In genomic region chr4:78311306-78311705, GRCh38 we compare ENCODE assay signal across 18 cellular contexts.
"Had no signal": no experiment of that assay in that cellular context is flagged by ENCODE, and none has a peak within 500 bp of the region (broad histone marks: within the 10 kb centered on the region; RNA-seq: fewer than 3 reads in every experiment).

No MANE protein-coding gene starts in this region.

- H3K9me3 Mint-ChIP-seq: activated T-helper 1 cell treated with anti-CD3 and anti-CD28 coated beads, Interleukin-12 subunit alpha, Interleukin-12 subunit beta, Interleukin-2, Interleukin-4 antibody, amounts not matched to agents 30 ng/mL and 10 ng/mL and 1 ng/mL, durations not matched to agents 14 hours and 24 hours and 36 hours; type B pancreatic cell had no signal

- H3K36me3 Mint-ChIP-seq: naive B cell had no signal

- DNase-seq: activated CD4-positive, alpha-beta T cell treated with anti-CD3 and anti-CD28 coated beads for 48 hours; activated CD8-positive, alpha-beta memory T cell treated with anti-CD3 and anti-CD28 coated beads, Interleukin-2, amount 50 U/mL, for 48 hours; activated CD8-positive, alpha-beta T cell treated with anti-CD3 and anti-CD28 coated beads, Interleukin-2, amount 10 ng/mL, durations not matched to agents 7 days and 5 days; activated naive CD4-positive, alpha-beta T cell; aorta; gastrocnemius medialis; kidney glomerular epithelial cell; midbrain; naive B cell; nucleus accumbens; sigmoid colon; stimulated activated CD4-positive, alpha-beta T cell treated with anti-CD3 and anti-CD28 coated beads, Interleukin-12 subunit alpha, Interleukin-12 subunit beta, amount 100 ng/mL, for 4 hours; stimulated activated naive CD4-positive, alpha-beta T cell treated with Interleukin-2 at 50 U/mL for 16 hours had no signal

- H3K4me3 Mint-ChIP-seq: activated CD8-positive, alpha-beta T cell treated with anti-CD3 and anti-CD28 coated beads, Interleukin-2, amount 10 ng/mL, durations not matched to agents 7 days and 5 days; activated T-helper 1 cell treated with anti-CD3 and anti-CD28 coated beads, Interleukin-12 subunit alpha, Interleukin-12 subunit beta, Interleukin-2, Interleukin-4 antibody, amounts not matched to agents 30 ng/mL and 10 ng/mL and 1 ng/mL, durations not matched to agents 14 hours and 24 hours and 36 hours; naive B cell; type B pancreatic cell had no signal

- H3K4me3 ChIP-seq: breast epithelium, gastrocnemius medialis, prostate gland, sigmoid colon, suprapubic skin had no signal

- H3K27me3 Mint-ChIP-seq: type B pancreatic cell had no signal

- H3K27ac Mint-ChIP-seq: activated CD8-positive, alpha-beta T cell treated with anti-CD3 and anti-CD28 coated beads, Interleukin-2, amount 10 ng/mL, durations not matched to agents 7 days and 5 days; activated T-helper 1 cell treated with anti-CD3 and anti-CD28 coated beads, Interleukin-12 subunit alpha, Interleukin-12 subunit beta, Interleukin-2, Interleukin-4 antibody, amounts not matched to agents 30 ng/mL and 10 ng/mL and 1 ng/mL, durations not matched to agents 14 hours and 24 hours and 36 hours; naive B cell; type B pancreatic cell had no signal

- ATAC-seq: activated CD8-positive, alpha-beta T cell treated with anti-CD3 and anti-CD28 coated beads, Interleukin-2, amount 10 ng/mL, durations not matched to agents 7 days and 5 days; gastrocnemius medialis had no signal
